In genomic region chr5:35417040-35417439, GRCh38 we compare ENCODE assay signal across 27 cellular contexts.
"Had no signal": no experiment of that assay in that cellular context is flagged by ENCODE, and none has a peak within 500 bp of the region (broad histone marks: within the 10 kb centered on the region; RNA-seq: fewer than 3 reads in every experiment).

No MANE protein-coding gene starts in this region.

- H3K27ac ChIP-seq: breast epithelium, KMS-11, SJSA1 had no signal

- DNase-seq: activated CD4-positive, alpha-beta T cell treated with anti-CD3 and anti-CD28 coated beads, Interleukin-2, amount 10 ng/mL, durations not matched to agents 24 days and 14 days; activated CD4-positive, alpha-beta T cell treated with anti-CD3 and anti-CD28 coated beads, Interleukin-2, amount 50 U/mL, for 48 hours; activated CD4-positive, CD25-positive, alpha-beta regulatory T cell treated with anti-CD3 and anti-CD28 coated beads, Interleukin-2, amount 50 U/mL, for 72 hours; activated CD8-positive, alpha-beta memory T cell treated with anti-CD3 and anti-CD28 coated beads, Interleukin-2, amount 10 ng/mL, durations not matched to agents 7 days and 5 days; activated effector memory CD4-positive, alpha-beta T cell treated with Interleukin-2 at 50 U/mL for 16 hours; activated naive CD4-positive, alpha-beta T cell; activated T-cell treated with anti-CD3 and anti-CD28 coated beads, Interleukin-2, amount 50 U/mL, for 24 hours; aorta; caudate nucleus; NCI-H1092; NCI-H146; NCI-H187 treated with DMSO at 0.1 percent for 48 hours; NCI-H2081 treated with DMSO at 0.1 percent for 48 hours; NCI-H226; NCI-H526 treated with DMSO at 0.1 percent for 48 hours; NK-92 treated with Interleukin-12 subunit alpha and Interleukin-12 subunit beta, amount 100 ng/mL, for 24 hours; PC-3; SHP77; SW 1271 had no signal

- H3K27ac Mint-ChIP-seq: activated CD4-positive, alpha-beta T cell treated with anti-CD3 and anti-CD28 coated beads, Interleukin-2, amount 10 ng/mL, durations not matched to agents 24 days and 14 days; activated CD8-positive, alpha-beta memory T cell treated with anti-CD3 and anti-CD28 coated beads, Interleukin-2, amount 10 ng/mL, durations not matched to agents 7 days and 5 days; activated naive CD4-positive, alpha-beta T cell treated with anti-CD3 and anti-CD28 coated beads, Interleukin-2, amount 50 U/mL, for 24 hours; activated T-cell treated with anti-CD3 and anti-CD28 coated beads, Interleukin-2, amount 50 U/mL, for 24 hours; activated T-helper 1 cell treated with anti-CD3 and anti-CD28 coated beads, Interleukin-12 subunit alpha, Interleukin-12 subunit beta, Interleukin-2, Interleukin-4 antibody, amounts not matched to agents 30 ng/mL and 10 ng/mL and 1 ng/mL, durations not matched to agents 14 hours and 24 hours and 36 hours; T-helper 1 cell treated with Interleukin-12 subunit alpha and Interleukin-12 subunit beta and Interleukin-4 antibody, amounts not matched to agents 30 μg/mL and 1 μg/mL, for 36 hours; WTC11 had no signal

- H3K4me3 Mint-ChIP-seq: activated CD4-positive, alpha-beta T cell treated with anti-CD3 and anti-CD28 coated beads, Interleukin-2, amount 10 ng/mL, durations not matched to agents 24 days and 14 days; activated CD8-positive, alpha-beta memory T cell treated with anti-CD3 and anti-CD28 coated beads, Interleukin-2, amount 10 ng/mL, durations not matched to agents 7 days and 5 days; activated naive CD4-positive, alpha-beta T cell treated with anti-CD3 and anti-CD28 coated beads, Interleukin-2, amount 50 U/mL, for 24 hours; activated T-cell treated with anti-CD3 and anti-CD28 coated beads, Interleukin-2, amount 50 U/mL, for 24 hours; activated T-helper 1 cell treated with anti-CD3 and anti-CD28 coated beads, Interleukin-12 subunit alpha, Interleukin-12 subunit beta, Interleukin-2, Interleukin-4 antibody, amounts not matched to agents 30 ng/mL and 10 ng/mL and 1 ng/mL, durations not matched to agents 14 hours and 24 hours and 36 hours; T-helper 1 cell treated with Interleukin-12 subunit alpha and Interleukin-12 subunit beta and Interleukin-4 antibody, amounts not matched to agents 30 μg/mL and 1 μg/mL, for 36 hours; WTC11 had no signal

- H3K4me1 Mint-ChIP-seq: activated CD4-positive, alpha-beta T cell treated with anti-CD3 and anti-CD28 coated beads, Interleukin-2, amount 10 ng/mL, durations not matched to agents 24 days and 14 days; activated CD8-positive, alpha-beta memory T cell treated with anti-CD3 and anti-CD28 coated beads, Interleukin-2, amount 10 ng/mL, durations not matched to agents 7 days and 5 days; activated naive CD4-positive, alpha-beta T cell treated with anti-CD3 and anti-CD28 coated beads, Interleukin-2, amount 50 U/mL, for 24 hours; WTC11 had no signal

- H3K36me3 ChIP-seq: breast epithelium, SJSA1 had no signal

- H3K4me1 ChIP-seq: breast epithelium, SJSA1 had no signal

- H3K27me3 ChIP-seq: breast epithelium, SJSA1 had no signal

- H3K9me3 Mint-ChIP-seq: activated CD4-positive, alpha-beta T cell treated with anti-CD3 and anti-CD28 coated beads, Interleukin-2, amount 10 ng/mL, durations not matched to agents 24 days and 14 days; T-helper 1 cell treated with Interleukin-12 subunit alpha and Interleukin-12 subunit beta and Interleukin-4 antibody, amounts not matched to agents 30 μg/mL and 1 μg/mL, for 36 hours had no signal

- H3K4me3 ChIP-seq: breast epithelium, SJSA1 had no signal

- H3K36me3 Mint-ChIP-seq: activated CD8-positive, alpha-beta memory T cell treated with anti-CD3 and anti-CD28 coated beads, Interleukin-2, amount 10 ng/mL, durations not matched to agents 7 days and 5 days; activated naive CD4-positive, alpha-beta T cell treated with anti-CD3 and anti-CD28 coated beads, Interleukin-2, amount 50 U/mL, for 24 hours; WTC11 had no signal

- ATAC-seq: activated CD8-positive, alpha-beta memory T cell treated with anti-CD3 and anti-CD28 coated beads, Interleukin-2, amount 10 ng/mL, durations not matched to agents 7 days and 5 days; PC-3; SK-N-SH treated with all-trans-retinoic acid at 6 μM for 48 hours; WTC11 had no signal

- H3K9me3 ChIP-seq: breast epithelium, SJSA1 had no signal
